Comparison of ENCODE assay signal across 18 cellular contexts in genomic region chr6:50610562-50610961, GRCh38.
DNase-seq lines count a peak whose midpoint lies in the region; ATAC-seq lines count a peak whose summit lies in the region.
"Had no signal": no experiment of that assay in that cellular context is flagged by ENCODE, and none has a peak within 500 bp of the region (broad histone marks: within the 10 kb centered on the region; RNA-seq: fewer than 3 reads in every experiment).

No MANE protein-coding gene starts in this region.

- DNase-seq in COLO829 (ENCODE audit: low spot score) (peak; percentile 20), HT-29 (ENCODE audit: low spot score) (peak; percentile 15), SK-MEL-5 (ENCODE audit: low read depth, low spot score) (peak; percentile 45), lung microvascular endothelial cell (ENCODE audit: low read depth in 2 of 2) (peak; percentile 1 to 3), ecto neural progenitor cell (ENCODE audit: low spot score) (no peak), mucosa of gallbladder (ENCODE audit: low spot score) (no peak)
- DNase-seq: activated effector memory CD4-positive, alpha-beta T cell treated with Interleukin-2 at 50 U/mL for 16 hours; GF-D8; immature natural killer cell; NCI-H1436 treated with DMSO at 0.1 percent for 48 hours; NCI-H510A; retina; SHP77 treated with DMSO at 0.1 percent for 48 hours; stimulated activated CD4-positive, alpha-beta T cell treated with anti-CD3 and anti-CD28 coated beads, Interleukin-4, amount 100 ng/mL, for 24 hours; uterus had no signal

- ATAC-seq in HG02610 (IDR thresholded peaks at IDR 0.05; ENCODE audit: unreplicated experiment) (no peak), HG03432 (IDR thresholded peaks at IDR 0.05; ENCODE audit: unreplicated experiment) (no peak)
- ATAC-seq: stimulated activated effector memory CD8-positive, alpha-beta T cell treated with anti-CD3 and anti-CD28 coated beads, Interleukin-12 subunit alpha, Interleukin-12 subunit beta, amount 100 ng/mL, for 72 hours had no signal

- in situ Hi-C loops in SK-MEL-5 (cut with HindIII; ENCODE audit: low pct_unique_long_range_greater_than_20kb, low sequenced_read_pairs) = no loop called here

Comparison
In these comparisons a context has a peak if more than half of its experiments do, and no peak if none do; other contexts are left out.
1. DNase-seq: peak in COLO829 (single experiment), HT-29 (single experiment), SK-MEL-5 (single experiment) and lung microvascular endothelial cell (2 of 2); none in ecto neural progenitor cell (single experiment) and mucosa of gallbladder (single experiment).